Comparison of ENCODE assay signal across 1 cellular context in genomic region chr17:69757794-69758430, GRCh38.
TF ChIP-seq lines count a peak whose summit lies in the region.

No MANE protein-coding gene starts in this region.

TF ChIP-seq in SK-N-SH treated with all-trans-retinoic acid at 6 μM for 48 hours, 23 proteins besides CTCF, POLR2A, EP300 and RAD21 (continued from another document):
- no peak for TF ChIP-seq POU6F1 (CRISPR knock-in tag; IDR thresholded peaks at IDR 0.05; ENCODE audit: borderline replicate concordance, low read depth)
- no peak for TF ChIP-seq ESRRG (CRISPR knock-in tag; IDR thresholded peaks at IDR 0.05)
